In genomic region chr17:17269926-17270773, GRCh38 we compare ENCODE assay signal across 13 cellular contexts. TPM values are rescaled to one million over a fixed set of nuclear protein-coding genes. Genes with fewer than 3 reads are reported as not detected.
DNase-seq lines count a peak whose midpoint lies in the region; ATAC-seq and TF ChIP-seq lines count a peak whose summit lies in the region.
"Had no signal": no experiment of that assay in that cellular context is flagged by ENCODE, and none has a peak within 500 bp of the region (broad histone marks: within the 10 kb centered on the region; RNA-seq: fewer than 3 reads in every experiment).

No MANE protein-coding gene starts in this region.

- H3K27ac ChIP-seq in CD4-positive, alpha-beta memory T cell (ENCODE audit: low read depth, low read length): no peak overlapping the region
- H3K27ac ChIP-seq: parathyroid adenoma had no signal

- no peaks in the 10 kb centered on the region for H3K9me3 Mint-ChIP-seq in CD4-positive, alpha-beta memory T cell
- H3K9me3 Mint-ChIP-seq: activated naive CD4-positive, alpha-beta T cell treated with anti-CD3 and anti-CD28 coated beads, Interleukin-2, amount 50 U/mL, for 72 hours had no signal

- TF ChIP-seq RAD21 in Ishikawa (IDR thresholded peaks at IDR 0.05; ENCODE audit: low read depth): peak; percentile 23; the same call in 1 of the 2 replicates

- peaks cover 0 to 5% (median 3%) of the 10 kb centered on the region in 4 donors for H3K4me1 Mint-ChIP-seq in CD4-positive, alpha-beta memory T cell

- peak in 4 of 5 donors; percentile 16 to 25 (median 17) for DNase-seq in CD4-positive, alpha-beta memory T cell
- DNase-seq in activated T-cell treated with anti-CD3 and anti-CD28 coated beads, Interleukin-2, amount 50 U/mL, for 48 hours: peak; percentile 38 to 46
- DNase-seq in lung microvascular endothelial cell (ENCODE audit: low read depth in 2 of 2) (peak; percentile 16 to 17), left lobe of liver (ENCODE audit: low spot score) (no peak), iPS-NIHi7 (ENCODE audit: extremely low spot score) (no peak)
- no peak for DNase-seq in activated CD8-positive, alpha-beta memory T cell treated with anti-CD3 and anti-CD28 coated beads for 24 hours
- DNase-seq: NCI-H1092 treated with DMSO at 0.1 percent for 48 hours; SIG-M5; stimulated activated naive CD4-positive, alpha-beta T cell treated with Interleukin-2 at 50 U/mL for 16 hours had no signal

- intact Hi-C loops in CD4-positive, alpha-beta memory T cell (cut with micrococcal nuclease): loop anchor here (5.0 kb wide), 1 partner anchor 37 kb away; no protein-coding TSS in a partner anchor

- POLR2A ChIA-PET in CD4-positive, alpha-beta memory T cell (lab: Charles Lee; ENCODE audit: partially characterized antibody): no interaction called here

- H3K27me3 Mint-ChIP-seq in CD4-positive, alpha-beta memory T cell: no peaks in the 10 kb centered on the region

- peaks cover 24 to 59% of the 10 kb centered on the region in 2 donors for H3K36me3 Mint-ChIP-seq in CD4-positive, alpha-beta memory T cell

- CTCF ChIA-PET in CD4-positive, alpha-beta memory T cell (lab: Charles Lee; ENCODE audit: partially characterized antibody): interaction anchor here (1.4 to 2.1 kb wide), 5 partner anchors 9 to 118 kb away, joined by 4 to 9 read pairs (median 6); no protein-coding TSS in a partner anchor

- no peak overlapping the region for H3K4me3 ChIP-seq in CD4-positive, alpha-beta memory T cell (ENCODE audit: low read length in 2 of 2)

- peaks cover 61% of the 10 kb centered on the region for H3K36me3 ChIP-seq in CD4-positive, alpha-beta memory T cell (ENCODE audit: insufficient read depth, low read length)

- no peaks in the 10 kb centered on the region for H3K9me3 ChIP-seq in CD4-positive, alpha-beta memory T cell (ENCODE audit: control insufficient read depth in 1 of 2, low read length in 2 of 2)

- H3K27me3 ChIP-seq in CD4-positive, alpha-beta memory T cell (ENCODE audit: insufficient read depth, low read length): no peaks in the 10 kb centered on the region

- H3K4me3 Mint-ChIP-seq in CD4-positive, alpha-beta memory T cell: no peak overlapping the region

- no peak for TF ChIP-seq EP300 in Ishikawa (IDR thresholded peaks at IDR 0.05; ENCODE audit: borderline replicate concordance)

- ATAC-seq in left lobe of liver: no peak
- no peak for ATAC-seq in GM21786 (IDR thresholded peaks at IDR 0.05; ENCODE audit: unreplicated experiment)
- ATAC-seq: activated naive CD4-positive, alpha-beta T cell treated with anti-CD3 and anti-CD28 coated beads, Interleukin-2, amount 50 U/mL, for 72 hours had no signal

- H3K27ac Mint-ChIP-seq in CD4-positive, alpha-beta memory T cell: peak overlapping the region in 2 of 7 donors; percentile 14 to 23

- H3K4me1 ChIP-seq in CD4-positive, alpha-beta memory T cell (ENCODE audit: insufficient read depth, low read length): no peaks in the 10 kb centered on the region
- H3K4me1 ChIP-seq: parathyroid adenoma had no signal

TF ChIP-seq in Ishikawa, 13 proteins besides CTCF, POLR2A, EP300 and RAD21:
- no peak for TF ChIP-seq FOXM1 (IDR thresholded peaks at IDR 0.05; ENCODE audit: borderline replicate concordance, low read depth)
- no peak for TF ChIP-seq REST (IDR thresholded peaks at IDR 0.05; ENCODE audit: low read depth)
- TF ChIP-seq NFIC (IDR thresholded peaks at IDR 0.05): no peak
- no peak for TF ChIP-seq TAF1 (IDR thresholded peaks at IDR 0.05; ENCODE audit: low read depth)
- no peak for TF ChIP-seq ZBTB7A (IDR thresholded peaks at IDR 0.05; ENCODE audit: low read depth)
- no peak for TF ChIP-seq CREB1 (IDR thresholded peaks at IDR 0.05; ENCODE audit: low read depth)
- no peak for TF ChIP-seq USF1 (IDR thresholded peaks at IDR 0.05)
- TF ChIP-seq MAX (IDR thresholded peaks at IDR 0.05): no peak
- no peak for TF ChIP-seq CEBPB (IDR thresholded peaks at IDR 0.05)
- no peak for TF ChIP-seq EGR1 (IDR thresholded peaks at IDR 0.05)

RNA-seq across cellular contexts. Expression of gene COPS3, which starts 10.9 kb away (rescaled TPM):
- total RNA-seq in CD4-positive, alpha-beta memory T cell: 10 to 100 TPM; 45.4 to 60.5 TPM
- polyA plus RNA-seq in CD4-positive, alpha-beta memory T cell: 100 to 1,000 TPM; 103 TPM
- 54.0 and 69.3 TPM in 2 replicates for total RNA-seq in lung microvascular endothelial cell
- total RNA-seq in left lobe of liver: 20.3 TPM

RNA-seq across cellular contexts. Expression of gene NT5M, which starts 33.0 kb away (rescaled TPM):
- 1 to 10 TPM; 1.4 to 2.7 TPM for total RNA-seq in CD4-positive, alpha-beta memory T cell
- 1 to 10 TPM in 1 of 2 donors, under 1 TPM in 1; 0.37 to 2.9 TPM for polyA plus RNA-seq in CD4-positive, alpha-beta memory T cell
- total RNA-seq in lung microvascular endothelial cell: 1.1 and 1.8 TPM in 2 replicates
- total RNA-seq in left lobe of liver: 1.6 TPM

RNA-seq across cellular contexts. Expression of gene FLCN, which starts 33.2 kb away (rescaled TPM):
- 10 to 100 TPM; 94.4 to 95.0 TPM for total RNA-seq in CD4-positive, alpha-beta memory T cell
- polyA plus RNA-seq in CD4-positive, alpha-beta memory T cell: 1 to 10 TPM; 2.4 to 5.2 TPM
- total RNA-seq in lung microvascular endothelial cell (33.8 and 64.7 TPM in 2 replicates), left lobe of liver (34.7 TPM)

Comparison
In these comparisons a context has a peak if more than half of its experiments do, and no peak if none do; other contexts are left out.
1. DNase-seq: peak in CD4-positive, alpha-beta memory T cell (4 of 5), activated T-cell treated with anti-CD3 and anti-CD28 coated beads, Interleukin-2, amount 50 U/mL, for 48 hours (2 of 2) and lung microvascular endothelial cell (2 of 2); none in left lobe of liver (single experiment), iPS-NIHi7 (single experiment) and activated CD8-positive, alpha-beta memory T cell treated with anti-CD3 and anti-CD28 coated beads for 24 hours (single experiment).